ENCODE assay signal across 1 cellular context in genomic region chr20:45832619-45833018, GRCh38.
TF ChIP-seq lines count a peak whose summit lies in the region.

No MANE protein-coding gene starts in this region.

TF ChIP-seq in WTC11, 78 proteins besides CTCF, POLR2A, EP300 and RAD21:
- TF ChIP-seq PRDM15 (CRISPR knock-in tag; IDR thresholded peaks at IDR 0.05) (no peak), SP1 (CRISPR knock-in tag; conservative IDR thresholded peaks at IDR 0.05) (no peak), NFE2L1 (CRISPR knock-in tag; IDR thresholded peaks at IDR 0.05) (no peak), ZNF121 (CRISPR knock-in tag; IDR thresholded peaks at IDR 0.05) (no peak), HMGXB4 (CRISPR knock-in tag; IDR thresholded peaks at IDR 0.05) (no peak), ZNF396 (CRISPR knock-in tag; IDR thresholded peaks at IDR 0.05; ENCODE audit: borderline replicate concordance) (no peak), ERG (CRISPR knock-in tag; IDR thresholded peaks at IDR 0.05) (no peak), GABPB1 (CRISPR knock-in tag; IDR thresholded peaks at IDR 0.05) (no peak), FOXP4 (CRISPR knock-in tag; IDR thresholded peaks at IDR 0.05) (no peak), EMX1 (CRISPR knock-in tag; IDR thresholded peaks at IDR 0.05) (no peak), GRHL2 (CRISPR knock-in tag; IDR thresholded peaks at IDR 0.05; ENCODE audit: insufficient replicate concordance, severe bottlenecking) (no peak)
